ENCODE assay signal across 8 cellular contexts in genomic region chr4:48830706-48831531, GRCh38. TPM values are rescaled to one million over a fixed set of nuclear protein-coding genes. Genes with fewer than 3 reads are reported as not detected.
DNase-seq lines count a peak whose midpoint lies in the region; ATAC-seq, FAIRE-seq and TF ChIP-seq lines count a peak whose summit lies in the region.

OCIAD1 (plus strand) TSS chr4:48831088; CDS start chr4:48832625, 1,537 bp downstream.

- peak within 1 kb of the TSS; percentile 100 for H3K27ac Mint-ChIP-seq in natural killer cell

- peaks cover 33 to 34% of the 10 kb centered on the region in 2 donors for H3K4me1 Mint-ChIP-seq in natural killer cell

- H3K9me2 ChIP-seq in Loucy (replicated peaks; ENCODE audit: low read depth, low read length) = no peaks in the 10 kb centered on the region

- H3K4me1 ChIP-seq in Loucy (ENCODE audit: insufficient read depth, low read length, poor library complexity, severe bottlenecking) = peaks cover 21% of the 10 kb centered on the region

- peaks cover 30% of the 10 kb centered on the region for H4K20me1 ChIP-seq in Loucy (ENCODE audit: insufficient read depth, low read length, poor library complexity, severe bottlenecking)

- H3K4me3 ChIP-seq in Loucy (ENCODE audit: low read length, poor library complexity, severe bottlenecking) = peak within 1 kb of the TSS; percentile 99

- TF ChIP-seq POLR2A in H54 (IDR thresholded peaks at IDR 0.05; ENCODE audit: low read depth, low read length) (peak; percentile 44; the same call in 1 of the 2 replicates), Raji (IDR thresholded peaks at IDR 0.05; ENCODE audit: insufficient read depth, low read depth, low read length) (peak; percentile 81)

- TF ChIP-seq CTCF in Loucy (conservative IDR thresholded peaks at IDR 0.05; ENCODE audit: low read length) (no peak), natural killer cell (IDR thresholded peaks at IDR 0.05) (no peak)

- H3K9ac ChIP-seq in Loucy (ENCODE audit: low read depth, low read length, poor library complexity, severe bottlenecking) = peak within 1 kb of the TSS; percentile 94

- ATAC-seq in natural killer cell = peak; percentile 91 to 98 (median 91)

- no peaks in the 10 kb centered on the region for H3K9me3 ChIP-seq in Loucy (ENCODE audit: insufficient read depth, low read depth, low read length)

- no peaks in the 10 kb centered on the region for H3F3A ChIP-seq in Loucy (ENCODE audit: low read depth)

- peak; percentile 83 for FAIRE-seq in H54 (lab: Jason Lieb, UNC)

- H3K79me2 ChIP-seq in Loucy (ENCODE audit: insufficient read depth, low read length) = peaks cover 50% of the 10 kb centered on the region

- no peaks in the 10 kb centered on the region for H3K9me3 Mint-ChIP-seq in natural killer cell

- intact Hi-C loops in natural killer cell (cut with micrococcal nuclease) = loop anchor here (1.0 to 10.0 kb wide), 5 partner anchors 51 to 1369 kb away; partner anchors contain the start of genes COMMD8, FRYL and SLAIN2

- DNase-seq in EL (peak; percentile 99), H54 (ENCODE audit: insufficient read length, low spot score) (peak; percentile 84), fibroblast of peridontal ligament (ENCODE audit: extremely low read depth) (peak; percentile 99), natural killer cell (peak; percentile 86)
- peak; percentile 86 for DNase-seq in activated T-helper 9 cell treated with anti-CD3 and anti-CD28 coated beads, Interleukin-2, amount 50 U/mL, for 16 hours (ENCODE audit: low read depth)
- DNase-seq in stimulated activated naive CD4-positive, alpha-beta T cell treated with Interleukin-2 at 50 U/mL for 16 hours (lab: John Stamatoyannopoulos, UW) = peak; percentile 94

- H3K36me3 Mint-ChIP-seq in natural killer cell = peaks cover 6% of the 10 kb centered on the region

- H3K27me3 ChIP-seq in Loucy (ENCODE audit: insufficient read depth, low read length, poor library complexity, severe bottlenecking) = peaks cover 7% of the 10 kb centered on the region

- H3K4me2 ChIP-seq in Loucy (ENCODE audit: low read depth, low read length, poor library complexity, severe bottlenecking) = peak within 1 kb of the TSS; percentile 88

- peaks cover 6 to 20% of the 10 kb centered on the region in 2 donors for H3K27me3 Mint-ChIP-seq in natural killer cell (ENCODE audit: low read depth in 2 of 2)

- H2AFZ ChIP-seq in Loucy (ENCODE audit: low read length) = peak within 1 kb of the TSS; percentile 91

- peaks cover 17% of the 10 kb centered on the region for H3K36me3 ChIP-seq in Loucy (ENCODE audit: insufficient read depth, low read length)

- H3K4me3 Mint-ChIP-seq in natural killer cell = peak within 1 kb of the TSS; percentile 100

RNA-seq across cellular contexts. Expression of gene OCIAD1, which starts in this region (rescaled TPM):
- 100 to 1,000 TPM in 1 of 3 donors, 10 to 100 TPM in 2; 91.4 to 117 (median 93.7) TPM for total RNA-seq in natural killer cell

Comparison
In these comparisons a context has a peak if more than half of its experiments do, and no peak if none do; other contexts are left out.
1. Peak in every context shown above with its lines: DNase-seq, ATAC-seq and H3K4me3 ChIP-seq.